8 cellular contexts compared by ENCODE assay signal in genomic region chr18:57801379-57802165, GRCh38. TPM values are rescaled to one million over a fixed set of nuclear protein-coding genes. Genes with fewer than 3 reads are reported as not detected.
DNase-seq lines count a peak whose midpoint lies in the region; ATAC-seq and TF ChIP-seq lines count a peak whose summit lies in the region.

No MANE protein-coding gene starts in this region.

- no peaks in the 10 kb centered on the region for H3K79me2 ChIP-seq in Karpas-422 (ENCODE audit: low read length)

- no peaks in the 10 kb centered on the region for H3K9me3 ChIP-seq in Peyer's patch
- no peaks in the 10 kb centered on the region for H3K9me3 ChIP-seq in psoas muscle
- H3K9me3 ChIP-seq in Karpas-422 (ENCODE audit: low read length), result no peaks in the 10 kb centered on the region

- H3K4me1 ChIP-seq in Peyer's patch (peaks cover 0 to 16% (median 9%) of the 10 kb centered on the region in 4 donors), psoas muscle (peaks cover 6% of the 10 kb centered on the region), Karpas-422 (ENCODE audit: low read length) (peaks cover 19% of the 10 kb centered on the region)

- H3K27ac ChIP-seq in Peyer's patch (peak overlapping the region in 3 of 4 donors; percentile 82 to 96 (median 83)), psoas muscle (no peak overlapping the region), Karpas-422 (ENCODE audit: low read length) (no peak overlapping the region)

- WGBS in psoas muscle, 3 donors, result 37 to 49% (median 43%) methylated on average over 38 to 39 of the region's 39 CpGs

- intact Hi-C loops in psoas muscle (cut with DNase I), result loop anchor here (5.0 to 10.0 kb wide), 4 partner anchors 34 to 179 kb away; partner anchors contain the start of gene NARS1 (in 1 of the 2)

- no peak overlapping the region for H3K4me2 ChIP-seq in Karpas-422 (ENCODE audit: low read depth, low read length, poor library complexity, severe bottlenecking)

- H3K9ac ChIP-seq in Karpas-422 (ENCODE audit: low read length), result no peak overlapping the region

- H3K9me2 ChIP-seq in Karpas-422 (replicated peaks; ENCODE audit: insufficient read depth, low read length), result no peaks in the 10 kb centered on the region

- no peak for TF ChIP-seq POLR2A in Peyer's patch (IDR thresholded peaks at IDR 0.05)

- no peaks in the 10 kb centered on the region for H3K27me3 ChIP-seq in Peyer's patch
- peaks cover 0 to 4% (median 0%) of the 10 kb centered on the region in 3 donors for H3K27me3 ChIP-seq in psoas muscle (ENCODE audit: insufficient read depth in 3 of 3, low read length in 2 of 3)
- no peaks in the 10 kb centered on the region for H3K27me3 ChIP-seq in Karpas-422 (ENCODE audit: low read length)

- ATAC-seq in psoas muscle (no peak), GM19328 (IDR thresholded peaks at IDR 0.05; ENCODE audit: unreplicated experiment) (no peak)

- no peak overlapping the region for H2AFZ ChIP-seq in Karpas-422 (ENCODE audit: low read length)

- TF ChIP-seq CTCF in GM13976 (IDR thresholded peaks at IDR 0.05; ENCODE audit: borderline replicate concordance, control extremely low read depth, extremely low read depth, insufficient read depth, missing control alignments) (no peak), Peyer's patch (IDR thresholded peaks at IDR 0.05) (no peak), fibroblast of villous mesenchyme (IDR thresholded peaks at IDR 0.05; ENCODE audit: insufficient read depth, low read depth, low read length) (no peak), psoas muscle (IDR thresholded peaks at IDR 0.05) (no peak)

- DNase-seq in GM13976 (ENCODE audit: low spot score), result peak; percentile 28
- peak in 1 of 3 donors; percentile 69 for DNase-seq in Peyer's patch
- peak; percentile 44 for DNase-seq in fibroblast of villous mesenchyme (ENCODE audit: low read depth)
- no peak for DNase-seq in psoas muscle
- no peak for DNase-seq in Karpas-422
- no peak for DNase-seq in effector CD8-positive, alpha-beta T cell (lab: John Stamatoyannopoulos, UW)
- DNase-seq in KBM-7, result no peak

- peak overlapping the region; percentile 41 to 86 (median 64) for H3K4me3 ChIP-seq in Peyer's patch
- peak overlapping the region; percentile 83 for H3K4me3 ChIP-seq in fibroblast of villous mesenchyme (ENCODE audit: low read depth, low read length)
- H3K4me3 ChIP-seq in psoas muscle, result peak overlapping the region; percentile 75
- no peak overlapping the region for H3K4me3 ChIP-seq in Karpas-422 (ENCODE audit: low read length)

- no peaks in the 10 kb centered on the region for H4K20me1 ChIP-seq in Karpas-422 (ENCODE audit: insufficient read depth, low read depth, low read length)

- in situ Hi-C loops in GM13976 (cut with MboI; ENCODE audit: low sequenced_read_pairs, unreplicated experiment), result no loop called here
- in situ Hi-C loops in KBM-7 (cut with MboI; ENCODE audit: low pct_unique_long_range_greater_than_20kb, low sequenced_read_pairs), result no loop called here

- H3K36me3 ChIP-seq in Peyer's patch (no peaks in the 10 kb centered on the region), psoas muscle (ENCODE audit: insufficient read depth in 1 of 2, low read depth in 1 of 2) (no peaks in the 10 kb centered on the region), Karpas-422 (ENCODE audit: insufficient read depth, low read length) (no peaks in the 10 kb centered on the region)

RNA-seq across cellular contexts. Expression of gene ATP8B1, which starts 1.5 kb away (rescaled TPM):
- total RNA-seq in Peyer's patch (100 to 1,000 TPM in 2 of 4 donors, 10 to 100 TPM in 2; 97.3 to 115 (median 103) TPM), fibroblast of villous mesenchyme (26.3 and 28.3 TPM in 2 replicates), psoas muscle (1 to 10 TPM; 1.2 to 2.5 (median 1.7) TPM)
- under 1 TPM; 0.45 to 0.79 (median 0.63) TPM for polyA plus RNA-seq in psoas muscle
- not detected in 2 replicates for total RNA-seq in Karpas-422 (2014; rRNA removed; shearing (Covaris generic); ENCODE audit: low replicate concordance)

Comparison
In these comparisons a context has a peak if more than half of its experiments do, and no peak if none do; other contexts are left out.
1. DNase-seq: peak in GM13976 (single experiment) and fibroblast of villous mesenchyme (single experiment); none in psoas muscle (0 of 2), Karpas-422 (single experiment), effector CD8-positive, alpha-beta T cell (single experiment) and KBM-7 (single experiment).
2. H3K27ac ChIP-seq: peak in Peyer's patch (3 of 4); none in psoas muscle (single experiment) and Karpas-422 (single experiment).